1 cellular context compared by ENCODE assay signal in the genomic region with DNA sequence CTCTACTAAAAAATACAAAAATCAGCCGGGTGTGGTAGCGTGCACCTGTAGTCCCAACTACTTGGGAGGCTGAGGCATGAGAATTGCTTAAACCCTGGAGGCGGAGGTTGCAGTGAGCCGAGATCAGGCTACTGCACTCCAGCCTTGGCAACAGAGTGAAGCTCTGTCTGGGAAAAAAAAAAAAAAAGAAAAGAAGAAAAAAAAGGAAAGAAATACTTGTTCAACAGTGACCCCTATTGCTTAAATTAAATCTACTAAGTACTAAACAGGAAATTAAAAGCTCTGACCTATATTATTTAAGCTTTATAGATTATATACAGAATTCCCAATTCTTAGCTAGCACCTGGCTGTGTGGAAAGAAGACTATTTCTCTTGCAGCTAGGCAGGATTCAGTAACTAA.
TF ChIP-seq lines count a peak whose summit lies in the region.

No MANE protein-coding gene starts in this region.

TF ChIP-seq in GM23338, 12 proteins besides CTCF, POLR2A, EP300 and RAD21 (continued from another document):
- TF ChIP-seq EZH2 (IDR thresholded peaks at IDR 0.05; ENCODE audit: low read depth, unreplicated experiment), result no peak
- TF ChIP-seq ZNF331 (CRISPR knock-in tag; IDR thresholded peaks at IDR 0.05; ENCODE audit: low read depth), result no peak
